Comparison of ENCODE assay signal across 20 cellular contexts in genomic region chr12:90166671-90167070, GRCh38.
A peak's percentile ranks its signal among the peaks of the same experiment; 100 is the strongest.
DNase-seq lines count a peak whose midpoint lies in the region; FAIRE-seq and TF ChIP-seq lines count a peak whose summit lies in the region.
"Had no signal": no experiment of that assay in that cellular context is flagged by ENCODE, and none has a peak within 500 bp of the region (broad histone marks: within the 10 kb centered on the region; RNA-seq: fewer than 3 reads in every experiment).

No MANE protein-coding gene starts in this region.

- H3K27ac ChIP-seq in breast epithelium (no peak overlapping the region), caudate nucleus (ENCODE audit: low read depth, low read length) (peak overlapping the region; percentile 52), vagina (no peak overlapping the region)
- H3K27ac ChIP-seq: GM23248 had no signal

- H3K36me3 ChIP-seq in breast epithelium (no peaks in the 10 kb centered on the region), vagina (no peaks in the 10 kb centered on the region)
- H3K36me3 ChIP-seq: BE2C, HAP-1 had no signal

- no peaks in the 10 kb centered on the region for H3K9me3 Mint-ChIP-seq in MCF 10A (ENCODE audit: unreplicated experiment)
- H3K9me3 Mint-ChIP-seq: CD8-positive, alpha-beta memory T cell had no signal

- POLR2A ChIA-PET in MCF 10A (lab: Yijun Ruan, JAX), result interaction anchor here (0.6 kb wide), 1 partner anchor 10 kb away, joined by 3 read pairs; no protein-coding TSS in a partner anchor

- H3K27ac Mint-ChIP-seq in MCF 10A (ENCODE audit: low read depth, unreplicated experiment), result peak overlapping the region; percentile 33
- H3K27ac Mint-ChIP-seq: CD4-positive, CD25-positive, alpha-beta regulatory T cell; CD8-positive, alpha-beta memory T cell had no signal

- no peak overlapping the region for H3K4me3 ChIP-seq in breast epithelium
- H3K4me3 ChIP-seq in vagina, result no peak overlapping the region
- H3K4me3 ChIP-seq: GM12878, GM23248, HAP-1 had no signal

- H3K36me3 Mint-ChIP-seq in MCF 10A (ENCODE audit: insufficient read depth, unreplicated experiment), result no peaks in the 10 kb centered on the region
- H3K36me3 Mint-ChIP-seq: CD4-positive, CD25-positive, alpha-beta regulatory T cell; CD8-positive, alpha-beta memory T cell had no signal

- no peaks in the 10 kb centered on the region for H3K4me1 Mint-ChIP-seq in MCF 10A (ENCODE audit: insufficient read depth, unreplicated experiment)
- H3K4me1 Mint-ChIP-seq: CD4-positive, CD25-positive, alpha-beta regulatory T cell; CD8-positive, alpha-beta memory T cell had no signal

- TF ChIP-seq CTCF in MCF 10A (IDR thresholded peaks at IDR 0.05; ENCODE audit: unreplicated experiment) (no peak), breast epithelium (IDR thresholded peaks at IDR 0.05) (no peak), vagina (IDR thresholded peaks at IDR 0.05) (no peak)

- DNase-seq in MCF 10A (ENCODE audit: unreplicated experiment), result no peak
- DNase-seq in breast epithelium (ENCODE audit: low spot score in 2 of 2), result no peak
- DNase-seq in caudate nucleus (lab: John Stamatoyannopoulos, UW), result no peak
- no peak for DNase-seq in vagina (ENCODE audit: extremely low spot score in 2 of 2)
- no peak for DNase-seq in HTR-8/SVneo (ENCODE audit: insufficient read length, low spot score)
- no peak for DNase-seq in NCI-H510A treated with DMSO at 0.1 percent for 48 hours (lab: John Stamatoyannopoulos, UW)
- DNase-seq: ACHN; BE2C; C1 segment of cervical spinal cord; CD4-positive, CD25-positive, alpha-beta regulatory T cell; CD8-positive, alpha-beta memory T cell; COR-L47; DMS 273 treated with DMSO at 0.1 percent for 48 hours; DMS53; DND-41; EL; GM23248 had no signal

- H3K27me3 ChIP-seq in breast epithelium (no peaks in the 10 kb centered on the region), vagina (no peaks in the 10 kb centered on the region)
- H3K27me3 ChIP-seq: BE2C had no signal

- TF ChIP-seq POLR2A in breast epithelium (IDR thresholded peaks at IDR 0.05) (no peak), vagina (IDR thresholded peaks at IDR 0.05) (no peak)

- BruUV-seq in MCF 10A (replicated peaks; lab: Mats Ljungman, UMichigan), result no TSS peak

- intact Hi-C loops in MCF 10A (cut with micrococcal nuclease) (no loop called here), breast epithelium (cut with DNase I; ENCODE audit: low total_unique reads) (no loop called here), vagina (cut with DNase I) (no loop called here)

- H3K9me3 ChIP-seq in breast epithelium (peaks cover 0 to 9% of the 10 kb centered on the region in 2 donors), vagina (no peaks in the 10 kb centered on the region)
- H3K9me3 ChIP-seq: BE2C, HAP-1 had no signal

- no peaks in the 10 kb centered on the region for H3K27me3 Mint-ChIP-seq in MCF 10A (ENCODE audit: insufficient read depth, unreplicated experiment)
- H3K27me3 Mint-ChIP-seq: CD4-positive, CD25-positive, alpha-beta regulatory T cell; CD8-positive, alpha-beta memory T cell had no signal

- H3K4me1 ChIP-seq in breast epithelium, result no peaks in the 10 kb centered on the region
- no peaks in the 10 kb centered on the region for H3K4me1 ChIP-seq in vagina
- H3K4me1 ChIP-seq: BE2C, HAP-1 had no signal

- CTCF ChIA-PET in MCF 10A (lab: Yijun Ruan, JAX), result no interaction called here

- H3K4me3 Mint-ChIP-seq in MCF 10A (ENCODE audit: unreplicated experiment), result no peak overlapping the region
- H3K4me3 Mint-ChIP-seq: CD4-positive, CD25-positive, alpha-beta regulatory T cell; CD8-positive, alpha-beta memory T cell had no signal

- peak; percentile 71 for FAIRE-seq in islet of Langerhans (lab: Jason Lieb, UNC)
- no peak for FAIRE-seq in HTR-8/SVneo (lab: Jason Lieb, UNC)
- FAIRE-seq: GM12878 had no signal
